ENCODE assay signal across 1 cellular context in the genomic region with DNA sequence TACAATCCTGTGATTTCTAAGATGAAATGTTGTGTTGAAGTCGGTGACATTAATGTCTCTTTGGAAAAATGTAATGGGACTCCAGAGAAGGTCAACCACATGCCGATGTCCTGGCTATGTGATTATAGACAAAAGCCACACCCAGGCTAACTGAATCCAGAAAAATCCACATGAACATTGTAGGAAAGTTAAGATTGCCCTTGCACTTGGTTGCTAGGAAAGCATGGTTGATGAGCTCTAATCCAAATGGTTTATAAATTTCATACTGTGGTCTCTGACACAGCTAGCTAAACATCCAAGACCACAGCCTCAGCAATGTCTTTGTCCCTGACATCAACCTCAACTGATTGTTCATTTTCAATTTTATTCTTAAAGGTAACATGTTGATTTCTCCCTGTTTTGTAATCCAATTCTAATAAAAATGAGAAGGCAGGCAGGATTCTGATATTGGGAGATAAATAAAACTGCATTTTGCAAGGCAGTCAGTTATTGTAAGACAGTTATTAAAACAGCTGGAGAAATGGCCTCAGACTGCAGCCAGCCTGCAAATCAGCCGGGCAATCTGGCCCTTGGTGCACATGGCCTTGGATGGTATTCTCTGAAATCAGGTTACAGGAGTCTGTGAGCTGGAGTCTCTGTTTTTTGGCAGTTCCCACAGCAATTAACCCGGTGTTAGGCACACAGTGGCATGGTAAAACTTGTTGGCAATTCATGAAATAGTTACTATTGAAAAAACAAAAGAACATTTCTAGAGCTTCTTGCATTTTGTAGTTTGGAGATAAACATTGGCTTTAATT.
TF ChIP-seq lines count a peak whose summit lies in the region.

No MANE protein-coding gene starts in this region.

TF ChIP-seq in SK-N-SH, 30 proteins besides CTCF, POLR2A, EP300 and RAD21:
- no peak for TF ChIP-seq POLR2AphosphoS5 (IDR thresholded peaks at IDR 0.05; ENCODE audit: low read depth, low read length)
- peak; percentile 95 for TF ChIP-seq GATA2 (CRISPR knock-in tag; IDR thresholded peaks at IDR 0.05)
- peak; percentile 14; the same call in 1 of the 2 replicates for TF ChIP-seq SMC3 (IDR thresholded peaks at IDR 0.05; ENCODE audit: low read depth, low read length)
- TF ChIP-seq, protein P1, sequence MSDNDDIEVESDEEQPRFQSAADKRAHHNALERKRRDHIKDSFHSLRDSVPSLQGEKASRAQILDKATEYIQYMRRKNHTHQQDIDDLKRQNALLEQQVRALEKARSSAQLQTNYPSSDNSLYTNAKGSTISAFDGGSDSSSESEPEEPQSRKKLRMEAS (IDR thresholded peaks at IDR 0.05; ENCODE audit: low read depth), result no peak
- peak; percentile 60 for TF ChIP-seq MXI1 (IDR thresholded peaks at IDR 0.05; ENCODE audit: low read depth, low read length)
- TF ChIP-seq RCOR1 (IDR thresholded peaks at IDR 0.05; ENCODE audit: low read length), result peak; percentile 87
- peak; percentile 53 for TF ChIP-seq CHD2 (IDR thresholded peaks at IDR 0.05; ENCODE audit: low read length, partially characterized antibody)
